28 cellular contexts compared by ENCODE assay signal in genomic region chr3:197573048-197573767, GRCh38. TPM values are rescaled to one million over a fixed set of nuclear protein-coding genes. Genes with fewer than 3 reads are reported as not detected.
DNase-seq lines count a peak whose midpoint lies in the region; ATAC-seq, FAIRE-seq and TF ChIP-seq lines count a peak whose summit lies in the region.
"Had no signal": no experiment of that assay in that cellular context is flagged by ENCODE, and none has a peak within 500 bp of the region (broad histone marks: within the 10 kb centered on the region; RNA-seq: fewer than 3 reads in every experiment).

No MANE protein-coding gene starts in this region.

- H3K9me3 ChIP-seq in HUES48 (ENCODE audit: control insufficient read depth, insufficient read depth, low read length) (peaks cover 10% of the 10 kb centered on the region), K562 (replicated peaks; ENCODE audit: control insufficient read depth, insufficient read depth, low read depth, low read length) (no peaks in the 10 kb centered on the region), neural progenitor cell (ENCODE audit: low read depth) (no peaks in the 10 kb centered on the region)

- no peak for TF ChIP-seq RAD21 in K562 (CRISPR knock-in tag; conservative IDR thresholded peaks at IDR 0.05 in 1 of 2, IDR thresholded peaks at IDR 0.05 in 1 of 2)

- no peak for TF ChIP-seq POLR2A in K562 (conservative IDR thresholded peaks at IDR 0.05)

- no peak overlapping the region for H3K4me3 ChIP-seq in HUES48 (ENCODE audit: low read depth, low read length)
- H3K4me3 ChIP-seq in K562 = no peak overlapping the region
- H3K4me3 ChIP-seq in neural progenitor cell = no peak overlapping the region
- H3K4me3 ChIP-seq: MG63, PC-9, SJCRH30 had no signal

- H3K4me1 ChIP-seq in HUES48 (ENCODE audit: control insufficient read depth, insufficient read depth, low read length) = peaks cover 46% of the 10 kb centered on the region
- peaks cover 17 to 19% of the 10 kb centered on the region in 2 experiments; a peak in 4 of 5 replicates for H3K4me1 ChIP-seq in K562 (replicated peaks in 1 of 2; ENCODE audit: control insufficient read depth in 2 of 2, insufficient read depth in 2 of 2, low read length in 2 of 2)
- H3K4me1 ChIP-seq in neural progenitor cell = peaks cover 2% of the 10 kb centered on the region
- H3K4me1 ChIP-seq: SJCRH30 had no signal

- H3K9me3 Mint-ChIP-seq in neural progenitor cell = peaks cover 19% of the 10 kb centered on the region
- H3K9me3 Mint-ChIP-seq: CD8-positive, alpha-beta T cell had no signal

- no peak overlapping the region for H3K27ac Mint-ChIP-seq in neural progenitor cell
- H3K27ac Mint-ChIP-seq: CD8-positive, alpha-beta T cell had no signal

- H3K36me3 Mint-ChIP-seq in neural progenitor cell = no peaks in the 10 kb centered on the region
- H3K36me3 Mint-ChIP-seq: CD8-positive, alpha-beta T cell had no signal

- H3F3A ChIP-seq in neural progenitor cell (ENCODE audit: low read depth) = no peaks in the 10 kb centered on the region

- H3K79me2 ChIP-seq in K562 (ENCODE audit: control insufficient read depth, insufficient read depth, low read length) = no peaks in the 10 kb centered on the region
- H3K79me2 ChIP-seq in neural progenitor cell (ENCODE audit: low read depth) = no peaks in the 10 kb centered on the region

- H3K9ac ChIP-seq in HUES48 (ENCODE audit: low read depth, low read length) (no peak overlapping the region), K562 (ENCODE audit: insufficient read depth in 1 of 2, low read depth in 2 of 2, low read length in 2 of 2) (no peak overlapping the region), neural progenitor cell (no peak overlapping the region)

- H3K27me3 ChIP-seq in HUES48 (ENCODE audit: control insufficient read depth, insufficient read depth, low read length) (no peaks in the 10 kb centered on the region), K562 (ENCODE audit: control insufficient read depth in 2 of 2, insufficient read depth in 2 of 2, low read length in 2 of 2) (no peaks in the 10 kb centered on the region), neural progenitor cell (no peaks in the 10 kb centered on the region)
- H3K27me3 ChIP-seq: SJCRH30 had no signal

- peak overlapping the region; percentile 82 for H3K27ac ChIP-seq in HUES48 (ENCODE audit: low read depth, low read length)
- no peak overlapping the region for H3K27ac ChIP-seq in K562 (ENCODE audit: extremely low read depth, low read depth, low read length)
- no peak overlapping the region for H3K27ac ChIP-seq in neural progenitor cell
- H3K27ac ChIP-seq: C4-2B, HL-60, PC-9, SJCRH30 had no signal

- H3K36me3 ChIP-seq in HUES48 (ENCODE audit: control insufficient read depth, insufficient read depth, low read length) (no peaks in the 10 kb centered on the region), K562 (ENCODE audit: control insufficient read depth, insufficient read depth, low read length) (no peaks in the 10 kb centered on the region), neural progenitor cell (no peaks in the 10 kb centered on the region)
- H3K36me3 ChIP-seq: MG63, SJCRH30 had no signal

- intact Hi-C loops in K562 (cut with micrococcal nuclease) = no loop called here

- TF ChIP-seq CTCF in K562 (IDR thresholded peaks at IDR 0.05 in 2 of 3, conservative IDR thresholded peaks at IDR 0.05 in 1 of 3; ENCODE audit: insufficient read depth in 2 of 3, low read depth in 1 of 3, low read length in 3 of 3) (no peak), neural progenitor cell (IDR thresholded peaks at IDR 0.05) (no peak)

- no peak overlapping the region for H3K4me3 Mint-ChIP-seq in neural progenitor cell
- H3K4me3 Mint-ChIP-seq: CD8-positive, alpha-beta T cell had no signal

- FAIRE-seq in K562 (lab: Jason Lieb, UNC) = no peak
- FAIRE-seq: GM18507 had no signal

- no peak overlapping the region for H2AFZ ChIP-seq in K562 (ENCODE audit: low read depth, low read length)
- H2AFZ ChIP-seq in neural progenitor cell (replicated peaks) = peak overlapping the region; percentile 7
- H2AFZ ChIP-seq: PC-9 had no signal

- BruUV-seq in K562 (replicated peaks; lab: Mats Ljungman, UMichigan) = no TSS peak

- TF ChIP-seq EP300 in K562 (IDR thresholded peaks at IDR 0.05; ENCODE audit: low read length) = no peak

- no peak for ATAC-seq in K562
- ATAC-seq: CD8-positive, alpha-beta T cell; HCT116; Right ventricle myocardium inferior; SK-N-SH treated with all-trans-retinoic acid at 6 μM for 48 hours had no signal

- no peak overlapping the region for H3K4me2 ChIP-seq in K562 (ENCODE audit: insufficient read depth, low read length)
- H3K4me2 ChIP-seq in neural progenitor cell = no peak overlapping the region
- H3K4me2 ChIP-seq: PC-9 had no signal

- DNase-seq in K562 (ENCODE audit: extremely low read depth in 1 of 4, low spot score in 3 of 4) = peak in 1 of 4 experiments; percentile 20
- peak; percentile 29 for DNase-seq in left kidney (ENCODE audit: low read depth, low spot score)
- DNase-seq in neural progenitor cell (ENCODE audit: low spot score) = no peak
- no peak for DNase-seq in DMS79 treated with DMSO at 0.1 percent for 48 hours (lab: John Stamatoyannopoulos, UW)
- no peak for DNase-seq in NCI-H345 treated with DMSO at 0.1 percent for 48 hours (lab: John Stamatoyannopoulos, UW; ENCODE audit: unreplicated experiment)
- no peak for DNase-seq in pons (ENCODE audit: low spot score)
- no peak for DNase-seq in islet precursor cell
- DNase-seq: CD8-positive, alpha-beta T cell; DMS 273 treated with DMSO at 0.1 percent for 48 hours; GOT3; KG1; MG63; NCI-H1105 treated with DMSO at 0.1 percent for 48 hours; NCI-H146; NCI-H2029; NCI-H446 treated with DMSO at 0.1 percent for 48 hours; NCI-H526; NCI-H82; NK-92 treated with Interleukin-12 subunit alpha and Interleukin-12 subunit beta, amount 100 ng/mL, for 24 hours; PC-9; SJCRH30 had no signal

- H3K27me3 Mint-ChIP-seq in neural progenitor cell (ENCODE audit: insufficient read depth, low read depth) = peaks cover 8% of the 10 kb centered on the region

- in situ Hi-C loops in K562 (cut with MboI) = no loop called here

- POLR2A ChIA-PET in K562 (lab: Yijun Ruan, JAX) = interaction anchor here (0.6 to 1.1 kb wide), 4 partner anchors 14 to 267 kb away, joined by 3 read pairs; no protein-coding TSS in a partner anchor

- no peaks in the 10 kb centered on the region for H3K9me1 ChIP-seq in K562 (ENCODE audit: control insufficient read depth, insufficient read depth, low read length)

- H3K4me1 Mint-ChIP-seq in neural progenitor cell = no peaks in the 10 kb centered on the region

- 24% methylated on average over 6 of the region's 6 CpGs for WGBS in K562 (ENCODE audit: insufficient coverage, low coverage, missing lambda C conversion rate)

- H4K20me1 ChIP-seq in K562 (replicated peaks; ENCODE audit: control insufficient read depth, insufficient read depth, low read length) (no peaks in the 10 kb centered on the region), neural progenitor cell (ENCODE audit: low read depth) (no peaks in the 10 kb centered on the region)

- CTCF ChIA-PET in K562 (lab: Yijun Ruan, JAX; ENCODE audit: low intra/inter-chr PET ratio) = no interaction called here

TF ChIP-seq in K562, 482 proteins besides CTCF, POLR2A, EP300 and RAD21 (continues in another document):
- no peak for TF ChIP-seq PML (IDR thresholded peaks at IDR 0.05; ENCODE audit: low read length)
- no peak for TF ChIP-seq CEBPB (tag; IDR thresholded peaks at IDR 0.05)
- TF ChIP-seq CBX1 (IDR thresholded peaks at IDR 0.05; ENCODE audit: low read depth) = no peak
- TF ChIP-seq IRF9 (tag; IDR thresholded peaks at IDR 0.05) = no peak
- TF ChIP-seq SMC3 (conservative IDR thresholded peaks at IDR 0.05; ENCODE audit: insufficient read depth, low read depth, low read length) = no peak
- no peak for TF ChIP-seq ZNF639 (CRISPR knock-in tag; conservative IDR thresholded peaks at IDR 0.05 in 1 of 2, IDR thresholded peaks at IDR 0.05 in 1 of 2)
- peak; percentile 52 to 69; a peak in 2 of 4 replicates for TF ChIP-seq KDM1A (IDR thresholded peaks at IDR 0.05)

RNA-seq across cellular contexts. Expression of gene BDH1, which starts 17.4 kb away (rescaled TPM):
- 0.60 and 1.0 TPM in 2 replicates for total RNA-seq in K562 (2011; cell fraction: chromatin; rRNA removed; ENCODE audit: low replicate concordance)
- 0.26 and 0.33 TPM in 2 replicates for total RNA-seq in K562 (2011; cell fraction: nucleolus; rRNA removed)
- total RNA-seq in K562 (2011; cell fraction: nucleoplasm; rRNA removed) = 0.44 and 1.4 TPM in 2 replicates
- total RNA-seq in K562 (2014; rRNA removed) (0.29 TPM in 1 of 2 replicates, not detected in the other), K562 (2014; rRNA removed; fragmentation: Illumina TruSeq; extraction: Trizol) (0.11 TPM in 1 of 2 replicates, not detected in the other), K562 (2015; rRNA removed; fragmentation: Illumina TruSeq; extraction: Trizol) (0.04 TPM in 1 of 2 replicates, not detected in the other), K562 (2021) (0.11 and 0.27 TPM in 2 replicates), neural progenitor cell (ENCODE audit: low replicate concordance) (14.1 and 19.4 TPM in 2 replicates)
- polyA plus RNA-seq in K562 (2011; rRNA removed) (0.03 and 0.32 TPM in 2 replicates), K562 (2014; fragmentation: Illumina TruSeq; extraction: Trizol) (0.19 TPM in 1 of 2 replicates, not detected in the other), K562 (2014; fragmentation: Nextera tagmentation; extraction: Ambion mirVana) (under 1 TPM; 0.13 to 0.89 TPM), K562 (2014; rRNA removed) (0.07 and 0.69 TPM in 2 replicates)
- polyA plus RNA-seq in K562 (2011; cell fraction: cytosol; rRNA removed) = 0.06 and 0.22 TPM in 2 replicates
- 0.38 and 0.94 TPM in 2 replicates for polyA plus RNA-seq in K562 (2011; cell fraction: nucleus; rRNA removed)
- 0.36 and 0.76 TPM in 2 replicates for polyA plus RNA-seq in K562 (2012)
- polyA minus RNA-seq in K562 (2011; rRNA and poly(A)+ RNA removed) = 0.21 TPM in 1 of 2 replicates, not detected in the other
- polyA minus RNA-seq in K562 (2011; cell fraction: cytosol; rRNA and poly(A)+ RNA removed) = not detected in 2 replicates
- polyA minus RNA-seq in K562 (2011; cell fraction: nucleus; rRNA and poly(A)+ RNA removed) = 0.11 and 0.13 TPM in 2 replicates
